15 cellular contexts compared by ENCODE assay signal in the genomic region with DNA sequence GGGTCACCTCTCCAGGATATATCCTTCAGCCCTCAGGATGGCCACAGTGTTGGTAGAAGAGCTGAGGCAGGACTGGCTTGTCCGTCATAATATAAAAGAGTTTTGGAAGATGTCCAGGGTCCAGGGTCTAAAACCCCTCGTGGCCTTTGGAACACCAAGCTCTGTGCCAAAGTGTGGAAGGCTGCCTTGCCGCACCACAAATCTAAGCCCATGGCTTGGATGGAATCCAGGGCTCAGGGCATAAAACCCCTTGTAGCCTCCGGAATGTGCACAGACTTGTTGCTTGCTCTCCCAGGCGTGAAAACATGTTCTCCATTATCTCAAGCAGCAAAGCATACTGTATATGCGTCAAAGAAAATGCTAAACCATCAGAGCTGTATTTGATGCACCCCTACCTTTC.
"Had no signal": no experiment of that assay in that cellular context is flagged by ENCODE, and none has a peak within 500 bp of the region (broad histone marks: within the 10 kb centered on the region; RNA-seq: fewer than 3 reads in every experiment).

No MANE protein-coding gene starts in this region.

- H3K27me3 ChIP-seq: breast epithelium, hepatocyte, stomach, testis, upper lobe of left lung had no signal

- H3K27ac ChIP-seq: breast epithelium, hepatocyte, stomach, testis, upper lobe of left lung, WERI-Rb-1 had no signal

- H3K36me3 ChIP-seq: breast epithelium, stomach, upper lobe of left lung, WERI-Rb-1 had no signal

- DNase-seq: activated CD4-positive, alpha-beta T cell treated with anti-CD3 and anti-CD28 coated beads for 1 hour; activated gamma-delta T cell; cortex of kidney; left colon; midbrain; nephron progenitor cell; nucleus accumbens; posterior cingulate gyrus; stimulated activated CD4-positive, alpha-beta T cell treated with anti-CD3 and anti-CD28 coated beads, Interleukin-4, amount 100 ng/mL, for 1 hour; stomach; testis; WERI-Rb-1 had no signal

- H3K4me3 ChIP-seq: breast epithelium, hepatocyte, stomach, testis, upper lobe of left lung had no signal

- H3K9me3 ChIP-seq: testis had no signal

- H3K4me1 ChIP-seq: breast epithelium, stomach, testis, upper lobe of left lung had no signal
